25 cellular contexts compared by ENCODE assay signal in genomic region chr1:216582151-216582550, GRCh38.
"Had no signal": no experiment of that assay in that cellular context is flagged by ENCODE, and none has a peak within 500 bp of the region (broad histone marks: within the 10 kb centered on the region; RNA-seq: fewer than 3 reads in every experiment).

No MANE protein-coding gene starts in this region.

- H3K9me3 ChIP-seq: colonic mucosa, esophagus muscularis mucosa, esophagus squamous epithelium, gastrocnemius medialis, gastroesophageal sphincter, heart left ventricle had no signal

- H3K4me3 ChIP-seq: colonic mucosa, coronary artery, dorsolateral prefrontal cortex, esophagus muscularis mucosa, esophagus squamous epithelium, gastrocnemius medialis, gastroesophageal sphincter, heart left ventricle, heart right ventricle had no signal

- H3K4me3 Mint-ChIP-seq: dendritic cell treated with granulocyte-macrophage colony-stimulating factor and Interleukin-4, amounts not matched to agents 40 ng/mL and 50 ng/mL, for 4 days; effector memory CD8-positive, alpha-beta T cell; endodermal cell had no signal

- H3K27ac Mint-ChIP-seq: dendritic cell treated with granulocyte-macrophage colony-stimulating factor and Interleukin-4, amounts not matched to agents 40 ng/mL and 50 ng/mL, for 4 days; effector memory CD8-positive, alpha-beta T cell; endodermal cell had no signal

- H3K4me1 ChIP-seq: colonic mucosa, esophagus muscularis mucosa, esophagus squamous epithelium, foreskin keratinocyte, gastrocnemius medialis, gastroesophageal sphincter had no signal

- H3K4me1 Mint-ChIP-seq: endodermal cell had no signal

- H3K27ac ChIP-seq: colonic mucosa, coronary artery, dorsolateral prefrontal cortex, epithelial cell of prostate, esophagus muscularis mucosa, esophagus squamous epithelium, foreskin keratinocyte, gastrocnemius medialis, gastroesophageal sphincter, heart left ventricle, heart right ventricle had no signal

- H3K9me3 Mint-ChIP-seq: dendritic cell treated with granulocyte-macrophage colony-stimulating factor and Interleukin-4, amounts not matched to agents 40 ng/mL and 50 ng/mL, for 4 days had no signal

- H3K36me3 ChIP-seq: colonic mucosa, esophagus muscularis mucosa, esophagus squamous epithelium, gastrocnemius medialis, gastroesophageal sphincter, heart left ventricle, heart right ventricle had no signal

- DNase-seq: colonic mucosa; cortex of kidney; dermis blood vessel endothelial cell; dorsolateral prefrontal cortex; effector CD4-positive, alpha-beta T cell; effector CD8-positive, alpha-beta T cell; effector memory CD4-positive, alpha-beta T cell; effector memory CD8-positive, alpha-beta T cell; endodermal cell; erythroblast; esophagus squamous epithelium; foreskin fibroblast; foreskin keratinocyte; foreskin melanocyte; gastrocnemius medialis; glutamatergic neuron; head of caudate nucleus; heart left ventricle; heart right ventricle had no signal

- H3K27me3 Mint-ChIP-seq: dendritic cell treated with granulocyte-macrophage colony-stimulating factor and Interleukin-4, amounts not matched to agents 40 ng/mL and 50 ng/mL, for 4 days; effector memory CD8-positive, alpha-beta T cell had no signal

- H3K27me3 ChIP-seq: colonic mucosa, dorsolateral prefrontal cortex, esophagus muscularis mucosa, esophagus squamous epithelium, foreskin keratinocyte, gastrocnemius medialis, gastroesophageal sphincter, heart left ventricle, heart right ventricle had no signal

- ATAC-seq: effector memory CD8-positive, alpha-beta T cell; esophagus mucosa; foreskin keratinocyte; gastrocnemius medialis; gastroesophageal sphincter; heart left ventricle; heart right ventricle had no signal
